Comparison of ENCODE assay signal across 2 cellular contexts in genomic region chr1:180264595-180264994, GRCh38.
TF ChIP-seq lines count a peak whose summit lies in the region.

No MANE protein-coding gene starts in this region.

TF ChIP-seq in GM23338, 12 proteins besides CTCF, POLR2A, EP300 and RAD21:
- TF ChIP-seq ETS1 (IDR thresholded peaks at IDR 0.05) (no peak), NANOG (IDR thresholded peaks at IDR 0.05; ENCODE audit: borderline replicate concordance) (no peak), CREB1 (CRISPR knock-in tag; IDR thresholded peaks at IDR 0.05; ENCODE audit: low read depth) (no peak), STAT1 (IDR thresholded peaks at IDR 0.05; ENCODE audit: unreplicated experiment) (no peak), EZH2 (IDR thresholded peaks at IDR 0.05; ENCODE audit: low read depth, unreplicated experiment) (no peak), JUNB (IDR thresholded peaks at IDR 0.05; ENCODE audit: unreplicated experiment) (no peak), POLR2AphosphoS5 (IDR thresholded peaks at IDR 0.05; ENCODE audit: low read depth) (no peak), ZNF114 (CRISPR knock-in tag; IDR thresholded peaks at IDR 0.05) (no peak), EZH2phosphoT487 (IDR thresholded peaks at IDR 0.05; ENCODE audit: unreplicated experiment) (no peak), ZNF331 (CRISPR knock-in tag; IDR thresholded peaks at IDR 0.05; ENCODE audit: low read depth) (no peak)
- TF ChIP-seq, protein P1, sequence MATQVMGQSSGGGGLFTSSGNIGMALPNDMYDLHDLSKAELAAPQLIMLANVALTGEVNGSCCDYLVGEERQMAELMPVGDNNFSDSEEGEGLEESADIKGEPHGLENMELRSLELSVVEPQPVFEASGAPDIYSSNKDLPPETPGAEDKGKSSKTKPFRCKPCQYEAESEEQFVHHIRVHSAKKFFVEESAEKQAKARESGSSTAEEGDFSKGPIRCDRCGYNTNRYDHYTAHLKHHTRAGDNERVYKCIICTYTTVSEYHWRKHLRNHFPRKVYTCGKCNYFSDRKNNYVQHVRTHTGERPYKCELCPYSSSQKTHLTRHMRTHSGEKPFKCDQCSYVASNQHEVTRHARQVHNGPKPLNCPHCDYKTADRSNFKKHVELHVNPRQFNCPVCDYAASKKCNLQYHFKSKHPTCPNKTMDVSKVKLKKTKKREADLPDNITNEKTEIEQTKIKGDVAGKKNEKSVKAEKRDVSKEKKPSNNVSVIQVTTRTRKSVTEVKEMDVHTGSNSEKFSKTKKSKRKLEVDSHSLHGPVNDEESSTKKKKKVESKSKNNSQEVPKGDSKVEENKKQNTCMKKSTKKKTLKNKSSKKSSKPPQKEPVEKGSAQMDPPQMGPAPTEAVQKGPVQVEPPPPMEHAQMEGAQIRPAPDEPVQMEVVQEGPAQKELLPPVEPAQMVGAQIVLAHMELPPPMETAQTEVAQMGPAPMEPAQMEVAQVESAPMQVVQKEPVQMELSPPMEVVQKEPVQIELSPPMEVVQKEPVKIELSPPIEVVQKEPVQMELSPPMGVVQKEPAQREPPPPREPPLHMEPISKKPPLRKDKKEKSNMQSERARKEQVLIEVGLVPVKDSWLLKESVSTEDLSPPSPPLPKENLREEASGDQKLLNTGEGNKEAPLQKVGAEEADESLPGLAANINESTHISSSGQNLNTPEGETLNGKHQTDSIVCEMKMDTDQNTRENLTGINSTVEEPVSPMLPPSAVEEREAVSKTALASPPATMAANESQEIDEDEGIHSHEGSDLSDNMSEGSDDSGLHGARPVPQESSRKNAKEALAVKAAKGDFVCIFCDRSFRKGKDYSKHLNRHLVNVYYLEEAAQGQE (IDR thresholded peaks at IDR 0.05; ENCODE audit: unreplicated experiment): no peak
- TF ChIP-seq, protein P2, sequence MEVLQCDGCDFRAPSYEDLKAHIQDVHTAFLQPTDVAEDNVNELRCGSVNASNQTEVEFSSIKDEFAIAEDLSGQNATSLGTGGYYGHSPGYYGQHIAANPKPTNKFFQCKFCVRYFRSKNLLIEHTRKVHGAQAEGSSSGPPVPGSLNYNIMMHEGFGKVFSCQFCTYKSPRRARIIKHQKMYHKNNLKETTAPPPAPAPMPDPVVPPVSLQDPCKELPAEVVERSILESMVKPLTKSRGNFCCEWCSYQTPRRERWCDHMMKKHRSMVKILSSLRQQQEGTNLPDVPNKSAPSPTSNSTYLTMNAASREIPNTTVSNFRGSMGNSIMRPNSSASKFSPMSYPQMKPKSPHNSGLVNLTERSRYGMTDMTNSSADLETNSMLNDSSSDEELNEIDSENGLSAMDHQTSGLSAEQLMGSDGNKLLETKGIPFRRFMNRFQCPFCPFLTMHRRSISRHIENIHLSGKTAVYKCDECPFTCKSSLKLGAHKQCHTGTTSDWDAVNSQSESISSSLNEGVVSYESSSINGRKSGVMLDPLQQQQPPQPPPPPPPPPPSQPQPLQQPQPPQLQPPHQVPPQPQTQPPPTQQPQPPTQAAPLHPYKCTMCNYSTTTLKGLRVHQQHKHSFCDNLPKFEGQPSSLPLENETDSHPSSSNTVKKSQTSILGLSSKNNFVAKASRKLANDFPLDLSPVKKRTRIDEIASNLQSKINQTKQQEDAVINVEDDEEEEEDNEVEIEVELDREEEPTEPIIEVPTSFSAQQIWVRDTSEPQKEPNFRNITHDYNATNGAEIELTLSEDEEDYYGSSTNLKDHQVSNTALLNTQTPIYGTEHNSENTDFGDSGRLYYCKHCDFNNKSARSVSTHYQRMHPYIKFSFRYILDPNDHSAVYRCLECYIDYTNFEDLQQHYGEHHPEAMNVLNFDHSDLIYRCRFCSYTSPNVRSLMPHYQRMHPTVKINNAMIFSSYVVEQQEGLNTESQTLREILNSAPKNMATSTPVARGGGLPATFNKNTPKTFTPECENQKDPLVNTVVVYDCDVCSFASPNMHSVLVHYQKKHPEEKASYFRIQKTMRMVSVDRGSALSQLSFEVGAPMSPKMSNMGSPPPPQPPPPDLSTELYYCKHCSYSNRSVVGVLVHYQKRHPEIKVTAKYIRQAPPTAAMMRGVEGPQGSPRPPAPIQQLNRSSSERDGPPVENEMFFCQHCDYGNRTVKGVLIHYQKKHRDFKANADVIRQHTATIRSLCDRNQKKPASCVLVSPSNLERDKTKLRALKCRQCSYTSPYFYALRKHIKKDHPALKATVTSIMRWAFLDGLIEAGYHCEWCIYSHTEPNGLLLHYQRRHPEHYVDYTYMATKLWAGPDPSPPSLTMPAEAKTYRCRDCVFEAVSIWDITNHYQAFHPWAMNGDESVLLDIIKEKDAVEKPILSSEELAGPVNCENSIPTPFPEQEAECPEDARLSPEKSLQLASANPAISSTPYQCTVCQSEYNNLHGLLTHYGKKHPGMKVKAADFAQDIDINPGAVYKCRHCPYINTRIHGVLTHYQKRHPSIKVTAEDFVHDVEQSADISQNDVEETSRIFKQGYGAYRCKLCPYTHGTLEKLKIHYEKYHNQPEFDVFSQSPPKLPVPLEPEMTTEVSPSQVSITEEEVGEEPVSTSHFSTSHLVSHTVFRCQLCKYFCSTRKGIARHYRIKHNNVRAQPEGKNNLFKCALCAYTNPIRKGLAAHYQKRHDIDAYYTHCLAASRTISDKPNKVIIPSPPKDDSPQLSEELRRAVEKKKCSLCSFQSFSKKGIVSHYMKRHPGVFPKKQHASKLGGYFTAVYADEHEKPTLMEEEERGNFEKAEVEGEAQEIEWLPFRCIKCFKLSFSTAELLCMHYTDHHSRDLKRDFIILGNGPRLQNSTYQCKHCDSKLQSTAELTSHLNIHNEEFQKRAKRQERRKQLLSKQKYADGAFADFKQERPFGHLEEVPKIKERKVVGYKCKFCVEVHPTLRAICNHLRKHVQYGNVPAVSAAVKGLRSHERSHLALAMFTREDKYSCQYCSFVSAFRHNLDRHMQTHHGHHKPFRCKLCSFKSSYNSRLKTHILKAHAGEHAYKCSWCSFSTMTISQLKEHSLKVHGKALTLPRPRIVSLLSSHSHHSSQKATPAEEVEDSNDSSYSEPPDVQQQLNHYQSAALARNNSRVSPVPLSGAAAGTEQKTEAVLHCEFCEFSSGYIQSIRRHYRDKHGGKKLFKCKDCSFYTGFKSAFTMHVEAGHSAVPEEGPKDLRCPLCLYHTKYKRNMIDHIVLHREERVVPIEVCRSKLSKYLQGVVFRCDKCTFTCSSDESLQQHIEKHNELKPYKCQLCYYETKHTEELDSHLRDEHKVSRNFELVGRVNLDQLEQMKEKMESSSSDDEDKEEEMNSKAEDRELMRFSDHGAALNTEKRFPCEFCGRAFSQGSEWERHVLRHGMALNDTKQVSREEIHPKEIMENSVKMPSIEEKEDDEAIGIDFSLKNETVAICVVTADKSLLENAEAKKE (CRISPR knock-in tag; IDR thresholded peaks at IDR 0.05): no peak

TF ChIP-seq in H1, 55 proteins besides CTCF, POLR2A, EP300 and RAD21:
- TF ChIP-seq TEAD4 (IDR thresholded peaks at IDR 0.05; ENCODE audit: low read depth, low read length) (0 out of 2 replicates have a peak, but pooled peaks have one; percentile 50), ATF3 (IDR thresholded peaks at IDR 0.05; ENCODE audit: insufficient read depth, low read depth, low read length) (no peak), YY1 (IDR thresholded peaks at IDR 0.05; ENCODE audit: low read depth, low read length) (no peak)
